Comparison of ENCODE assay signal across 8 cellular contexts in genomic region chr11:3947084-3947483, GRCh38.
A peak's percentile ranks its signal among the peaks of the same experiment; 100 is the strongest.
DNase-seq lines count a peak whose midpoint lies in the region; ATAC-seq, FAIRE-seq and TF ChIP-seq lines count a peak whose summit lies in the region.

No MANE protein-coding gene starts in this region.

- TF ChIP-seq CTCF in GM12878 (IDR thresholded peaks at IDR 0.05 in 2 of 3, conservative IDR thresholded peaks at IDR 0.05 in 1 of 3; ENCODE audit: control insufficient read depth in 2 of 3, extremely low read depth in 1 of 3, insufficient read depth in 1 of 3, low read depth in 3 of 3, low read length in 3 of 3) (no peak), WERI-Rb-1 (IDR thresholded peaks at IDR 0.05; ENCODE audit: low read depth, low read length) (no peak)

- intact Hi-C loops in GM12878 (cut with micrococcal nuclease; ENCODE audit: unreplicated experiment): no loop called here

- POLR2A ChIA-PET in GM12878 (lab: Charles Lee): interaction anchor here (0.6 to 1.6 kb wide), 3 partner anchors 22 to 829 kb away, joined by 3 to 5 read pairs (median 3); no protein-coding TSS in a partner anchor

- 0 out of 2 replicates have a peak, but pooled peaks cover 2% of the 10 kb centered on the region for H4K20me1 ChIP-seq in GM12878 (ENCODE audit: control insufficient read depth, insufficient read depth)

- CTCF ChIA-PET in GM12878 (lab: Yijun Ruan, JAX): interaction anchor here (1.2 to 3.0 kb wide), 5 partner anchors 9 to 126 kb away, joined by 3 to 15 read pairs (median 9); partner anchors contain the start of gene STIM1

- H3K4me1 ChIP-seq in GM12878 (ENCODE audit: control insufficient read depth, insufficient read depth, low read length): peaks cover 55% of the 10 kb centered on the region

- 0% methylated on average over 1 of the region's 1 CpG for WGBS in GM12878 (ENCODE audit: insufficient coverage, insufficient replicate concordance, low lambda C conversion rate, missing lambda C conversion rate)

- peaks cover 26% of the 10 kb centered on the region for H3K79me2 ChIP-seq in GM12878 (ENCODE audit: control insufficient read depth, insufficient read depth, low read length)

- TF ChIP-seq POLR2A in GM18505 (IDR thresholded peaks at IDR 0.05; ENCODE audit: borderline replicate concordance, extremely low read depth, insufficient read depth, insufficient read length) (no peak), GM12878 (IDR thresholded peaks at IDR 0.05; ENCODE audit: low read depth, low read length) (no peak)

- peak; percentile 72 for DNase-seq in HCEC 1CT
- peak; percentile 24 for DNase-seq in NCI-H226
- peak; percentile 76 for DNase-seq in GM12878 (ENCODE audit: low read depth, low spot score)
- DNase-seq in myocyte (ENCODE audit: low read depth): peak; percentile 61
- no peak for DNase-seq in iPS-NIHi11 (ENCODE audit: low spot score)
- DNase-seq in WERI-Rb-1: no peak
- no peak for DNase-seq in NCI-H345 (lab: John Stamatoyannopoulos, UW)

- H3K27me3 ChIP-seq in GM12878 (replicated peaks in 1 of 2; ENCODE audit: control insufficient read depth in 2 of 2, insufficient read depth in 2 of 2, low read length in 1 of 2) (no peaks in the 10 kb centered on the region), WERI-Rb-1 (ENCODE audit: insufficient read depth, low read depth, severe bottlenecking) (no peaks in the 10 kb centered on the region)

- H3K9ac ChIP-seq in GM12878 (ENCODE audit: control insufficient read depth, insufficient read depth, low read length): 0 out of 2 replicates have a peak overlapping the region, but pooled peaks have one; percentile 12

- TF ChIP-seq EP300 in GM12878 (IDR thresholded peaks at IDR 0.05; ENCODE audit: borderline replicate concordance in 1 of 2, control insufficient read depth in 1 of 2, low read depth in 2 of 2, low read length in 2 of 2): no peak

- BruUV-seq in GM12878 (replicated peaks; lab: Mats Ljungman, UMichigan): no TSS peak

- H3K9me3 ChIP-seq in GM12878 (replicated peaks; ENCODE audit: control insufficient read depth, insufficient read depth, low read length) (peaks cover 2% of the 10 kb centered on the region; the same call in 1 of the 3 replicates), WERI-Rb-1 (ENCODE audit: severe bottlenecking) (no peaks in the 10 kb centered on the region)

- TF ChIP-seq RAD21 in GM12878 (IDR thresholded peaks at IDR 0.05; ENCODE audit: insufficient read depth, low read depth, low read length): no peak

- SMC1A ChIA-PET in GM12878 (lab: Charles Lee; ENCODE audit: uncharacterized antibody, unreplicated experiment): interaction anchor here (0.9 to 6.9 kb wide), 14 partner anchors 20 to 121 kb away, joined by 3 to 41 read pairs (median 4); partner anchors contain the start of gene STIM1

- H3K4me2 ChIP-seq in GM12878 (ENCODE audit: control insufficient read depth, insufficient read depth): peak overlapping the region; percentile 60

- ATAC-seq in GM18505 (IDR thresholded peaks at IDR 0.05; ENCODE audit: unreplicated experiment) (peak; percentile 60), GM12878 (peak; percentile 78)

- H3K4me3 ChIP-seq in GM12878 (0 out of 2 replicates have a peak overlapping the region, but pooled peaks have one; percentile 19), WERI-Rb-1 (ENCODE audit: low read depth, low read length) (no peak overlapping the region)

- no peak overlapping the region for H2AFZ ChIP-seq in GM12878 (ENCODE audit: control insufficient read depth, low read depth, low read length)

- H3K27ac ChIP-seq in GM12878 (ENCODE audit: control insufficient read depth, insufficient read depth) (peak overlapping the region; percentile 52), WERI-Rb-1 (no peak overlapping the region)

- in situ Hi-C loops in GM12878 (cut with MboI): no loop called here

- peak; percentile 85 for FAIRE-seq in GM12878 (lab: Jason Lieb, UNC)

- no peaks in the 10 kb centered on the region; a peak in 1 of 4 replicates for H3K36me3 ChIP-seq in GM12878 (ENCODE audit: control insufficient read depth in 2 of 2, insufficient read depth in 2 of 2, low read length in 1 of 2)
- H3K36me3 ChIP-seq in WERI-Rb-1: no peaks in the 10 kb centered on the region

- RAD21 ChIA-PET in GM12878 (lab: Charles Lee; ENCODE audit: unreplicated experiment): interaction anchor here (1.0 to 3.1 kb wide), 8 partner anchors 12 to 109 kb away, joined by 3 to 16 read pairs (median 6); partner anchors contain the start of gene STIM1

TF ChIP-seq in GM12878, 131 proteins besides CTCF, POLR2A, EP300 and RAD21 (continues in another document):
- TF ChIP-seq SPI1 (IDR thresholded peaks at IDR 0.05; ENCODE audit: borderline replicate concordance, insufficient read depth, low read depth, low read length) (no peak), MXI1 (IDR thresholded peaks at IDR 0.05; ENCODE audit: low read depth, low read length) (no peak), ZSCAN29 (IDR thresholded peaks at IDR 0.05) (no peak), ETV6 (conservative IDR thresholded peaks at IDR 0.05 in 1 of 2, IDR thresholded peaks at IDR 0.05 in 1 of 2; ENCODE audit: borderline replicate concordance in 1 of 2, low read depth in 1 of 2) (peak in 1 of 2 experiments; percentile 36; a peak in 1 of 4 replicates), SREBF2 (IDR thresholded peaks at IDR 0.05; ENCODE audit: low read length) (no peak), KLF5 (IDR thresholded peaks at IDR 0.05; ENCODE audit: partially characterized antibody) (no peak), PBX3 (IDR thresholded peaks at IDR 0.05; ENCODE audit: insufficient replicate concordance, low read depth, low read length) (peak; percentile 5)
- TF ChIP-seq, protein P1, sequence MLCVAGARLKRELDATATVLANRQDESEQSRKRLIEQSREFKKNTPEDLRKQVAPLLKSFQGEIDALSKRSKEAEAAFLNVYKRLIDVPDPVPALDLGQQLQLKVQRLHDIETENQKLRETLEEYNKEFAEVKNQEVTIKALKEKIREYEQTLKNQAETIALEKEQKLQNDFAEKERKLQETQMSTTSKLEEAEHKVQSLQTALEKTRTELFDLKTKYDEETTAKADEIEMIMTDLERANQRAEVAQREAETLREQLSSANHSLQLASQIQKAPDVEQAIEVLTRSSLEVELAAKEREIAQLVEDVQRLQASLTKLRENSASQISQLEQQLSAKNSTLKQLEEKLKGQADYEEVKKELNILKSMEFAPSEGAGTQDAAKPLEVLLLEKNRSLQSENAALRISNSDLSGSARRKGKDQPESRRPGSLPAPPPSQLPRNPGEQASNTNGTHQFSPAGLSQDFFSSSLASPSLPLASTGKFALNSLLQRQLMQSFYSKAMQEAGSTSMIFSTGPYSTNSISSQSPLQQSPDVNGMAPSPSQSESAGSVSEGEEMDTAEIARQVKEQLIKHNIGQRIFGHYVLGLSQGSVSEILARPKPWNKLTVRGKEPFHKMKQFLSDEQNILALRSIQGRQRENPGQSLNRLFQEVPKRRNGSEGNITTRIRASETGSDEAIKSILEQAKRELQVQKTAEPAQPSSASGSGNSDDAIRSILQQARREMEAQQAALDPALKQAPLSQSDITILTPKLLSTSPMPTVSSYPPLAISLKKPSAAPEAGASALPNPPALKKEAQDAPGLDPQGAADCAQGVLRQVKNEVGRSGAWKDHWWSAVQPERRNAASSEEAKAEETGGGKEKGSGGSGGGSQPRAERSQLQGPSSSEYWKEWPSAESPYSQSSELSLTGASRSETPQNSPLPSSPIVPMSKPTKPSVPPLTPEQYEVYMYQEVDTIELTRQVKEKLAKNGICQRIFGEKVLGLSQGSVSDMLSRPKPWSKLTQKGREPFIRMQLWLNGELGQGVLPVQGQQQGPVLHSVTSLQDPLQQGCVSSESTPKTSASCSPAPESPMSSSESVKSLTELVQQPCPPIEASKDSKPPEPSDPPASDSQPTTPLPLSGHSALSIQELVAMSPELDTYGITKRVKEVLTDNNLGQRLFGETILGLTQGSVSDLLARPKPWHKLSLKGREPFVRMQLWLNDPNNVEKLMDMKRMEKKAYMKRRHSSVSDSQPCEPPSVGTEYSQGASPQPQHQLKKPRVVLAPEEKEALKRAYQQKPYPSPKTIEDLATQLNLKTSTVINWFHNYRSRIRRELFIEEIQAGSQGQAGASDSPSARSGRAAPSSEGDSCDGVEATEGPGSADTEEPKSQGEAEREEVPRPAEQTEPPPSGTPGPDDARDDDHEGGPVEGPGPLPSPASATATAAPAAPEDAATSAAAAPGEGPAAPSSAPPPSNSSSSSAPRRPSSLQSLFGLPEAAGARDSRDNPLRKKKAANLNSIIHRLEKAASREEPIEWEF (IDR thresholded peaks at IDR 0.05; ENCODE audit: insufficient replicate concordance, low read depth, low read length): no peak
- TF ChIP-seq, protein P2, sequence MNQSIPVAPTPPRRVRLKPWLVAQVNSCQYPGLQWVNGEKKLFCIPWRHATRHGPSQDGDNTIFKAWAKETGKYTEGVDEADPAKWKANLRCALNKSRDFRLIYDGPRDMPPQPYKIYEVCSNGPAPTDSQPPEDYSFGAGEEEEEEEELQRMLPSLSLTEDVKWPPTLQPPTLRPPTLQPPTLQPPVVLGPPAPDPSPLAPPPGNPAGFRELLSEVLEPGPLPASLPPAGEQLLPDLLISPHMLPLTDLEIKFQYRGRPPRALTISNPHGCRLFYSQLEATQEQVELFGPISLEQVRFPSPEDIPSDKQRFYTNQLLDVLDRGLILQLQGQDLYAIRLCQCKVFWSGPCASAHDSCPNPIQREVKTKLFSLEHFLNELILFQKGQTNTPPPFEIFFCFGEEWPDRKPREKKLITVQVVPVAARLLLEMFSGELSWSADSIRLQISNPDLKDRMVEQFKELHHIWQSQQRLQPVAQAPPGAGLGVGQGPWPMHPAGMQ (IDR thresholded peaks at IDR 0.05; ENCODE audit: borderline replicate concordance): no peak
- TF ChIP-seq, protein P3, sequence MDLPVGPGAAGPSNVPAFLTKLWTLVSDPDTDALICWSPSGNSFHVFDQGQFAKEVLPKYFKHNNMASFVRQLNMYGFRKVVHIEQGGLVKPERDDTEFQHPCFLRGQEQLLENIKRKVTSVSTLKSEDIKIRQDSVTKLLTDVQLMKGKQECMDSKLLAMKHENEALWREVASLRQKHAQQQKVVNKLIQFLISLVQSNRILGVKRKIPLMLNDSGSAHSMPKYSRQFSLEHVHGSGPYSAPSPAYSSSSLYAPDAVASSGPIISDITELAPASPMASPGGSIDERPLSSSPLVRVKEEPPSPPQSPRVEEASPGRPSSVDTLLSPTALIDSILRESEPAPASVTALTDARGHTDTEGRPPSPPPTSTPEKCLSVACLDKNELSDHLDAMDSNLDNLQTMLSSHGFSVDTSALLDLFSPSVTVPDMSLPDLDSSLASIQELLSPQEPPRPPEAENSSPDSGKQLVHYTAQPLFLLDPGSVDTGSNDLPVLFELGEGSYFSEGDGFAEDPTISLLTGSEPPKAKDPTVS (IDR thresholded peaks at IDR 0.05; ENCODE audit: low read depth, low read length): no peak

Comparison
In these comparisons a context has a peak if more than half of its experiments do, and no peak if none do; other contexts are left out.
1. DNase-seq: peak in HCEC 1CT (single experiment), NCI-H226 (single experiment), GM12878 (single experiment) and myocyte (single experiment); none in iPS-NIHi11 (single experiment), WERI-Rb-1 (single experiment) and NCI-H345 (single experiment).